ENCODE assay signal across 8 cellular contexts in genomic region chr18:43277164-43277600, GRCh38. TPM values are rescaled to one million over a fixed set of nuclear protein-coding genes. Genes with fewer than 3 reads are reported as not detected.
DNase-seq lines count a peak whose midpoint lies in the region; ATAC-seq and TF ChIP-seq lines count a peak whose summit lies in the region.

A gene with protein sequence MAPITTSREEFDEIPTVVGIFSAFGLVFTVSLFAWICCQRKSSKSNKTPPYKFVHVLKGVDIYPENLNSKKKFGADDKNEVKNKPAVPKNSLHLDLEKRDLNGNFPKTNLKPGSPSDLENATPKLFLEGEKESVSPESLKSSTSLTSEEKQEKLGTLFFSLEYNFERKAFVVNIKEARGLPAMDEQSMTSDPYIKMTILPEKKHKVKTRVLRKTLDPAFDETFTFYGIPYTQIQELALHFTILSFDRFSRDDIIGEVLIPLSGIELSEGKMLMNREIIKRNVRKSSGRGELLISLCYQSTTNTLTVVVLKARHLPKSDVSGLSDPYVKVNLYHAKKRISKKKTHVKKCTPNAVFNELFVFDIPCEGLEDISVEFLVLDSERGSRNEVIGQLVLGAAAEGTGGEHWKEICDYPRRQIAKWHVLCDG (minus strand): TSS chr18:43277490. CDS start chr18:43277281, 209 bp downstream.

- TF ChIP-seq CTCF in dorsolateral prefrontal cortex (IDR thresholded peaks at IDR 0.05 in 54 of 56, conservative IDR thresholded peaks at IDR 0.05 in 2 of 56; ENCODE audit: low read depth in 1 of 56, partially characterized antibody in 56 of 56), result peak in 1 of 56 donors; percentile 14
- no peak for TF ChIP-seq CTCF in CD4-positive, alpha-beta T cell (IDR thresholded peaks at IDR 0.05)

- ATAC-seq in GM21423 (IDR thresholded peaks at IDR 0.05; ENCODE audit: unreplicated experiment) (no peak), GM19324 (IDR thresholded peaks at IDR 0.05; ENCODE audit: low FRiP score, unreplicated experiment) (no peak), HG03108 (IDR thresholded peaks at IDR 0.05; ENCODE audit: unreplicated experiment) (no peak)
- ATAC-seq in CD4-positive, alpha-beta T cell (ENCODE audit: poor library complexity), result no peak

- no peak within 1 kb of the TSS for H4K8ac ChIP-seq in mesendoderm (ENCODE audit: low read depth, low read length)

- H3K27ac ChIP-seq in dorsolateral prefrontal cortex (peak within 1 kb of the TSS in 58 of 59 donors; percentile 7 to 88 (median 76)), mesendoderm (ENCODE audit: low read depth, low read length) (no peak within 1 kb of the TSS)
- no peak within 1 kb of the TSS for H3K27ac ChIP-seq in CD4-positive, alpha-beta T cell (ENCODE audit: low read depth, low read length)

- peak within 1 kb of the TSS; percentile 10 for H3K9ac ChIP-seq in mesendoderm (ENCODE audit: low read length)

- H3K56ac ChIP-seq in mesendoderm (ENCODE audit: low read length), result peak within 1 kb of the TSS; percentile 45

- H3K9me3 ChIP-seq in CD4-positive, alpha-beta T cell (ENCODE audit: control insufficient read depth, low read length), result no peaks in the 10 kb centered on the region

- H2BK120ac ChIP-seq in mesendoderm (ENCODE audit: low read depth, low read length), result no peak within 1 kb of the TSS

- H3K27ac Mint-ChIP-seq in CD4-positive, alpha-beta T cell, result no peak within 1 kb of the TSS

- no peak within 1 kb of the TSS for H2AK5ac ChIP-seq in mesendoderm (ENCODE audit: low read length)

- CTCF ChIA-PET in CD4-positive, alpha-beta T cell (lab: Charles Lee), result no interaction called here

- no peaks in the 10 kb centered on the region for H3K79me2 ChIP-seq in mesendoderm (ENCODE audit: control insufficient read depth, insufficient read depth, low read length)

- H3K4me2 ChIP-seq in mesendoderm (ENCODE audit: low read length), result peak within 1 kb of the TSS; percentile 41

- no peaks in the 10 kb centered on the region for H3K36me3 ChIP-seq in mesendoderm (ENCODE audit: control insufficient read depth, insufficient read depth, low read length)

- no peak within 1 kb of the TSS for H3K23ac ChIP-seq in mesendoderm (ENCODE audit: low read length)

- H3K18ac ChIP-seq in mesendoderm (ENCODE audit: low read length), result no peak within 1 kb of the TSS

- no peaks in the 10 kb centered on the region for H3K4me1 ChIP-seq in mesendoderm (ENCODE audit: control insufficient read depth, low read depth, low read length)

- H4K5ac ChIP-seq in mesendoderm (ENCODE audit: low read length), result no peak within 1 kb of the TSS

- no peaks in the 10 kb centered on the region for H3K9me3 Mint-ChIP-seq in CD4-positive, alpha-beta T cell

- H3K4me1 Mint-ChIP-seq in CD4-positive, alpha-beta T cell (ENCODE audit: low read depth), result no peaks in the 10 kb centered on the region

- POLR2A ChIA-PET in CD4-positive, alpha-beta T cell (lab: Charles Lee), result no interaction called here

- H2BK15ac ChIP-seq in mesendoderm (replicated peaks; ENCODE audit: low read depth), result no peak within 1 kb of the TSS

- no peaks in the 10 kb centered on the region for H3K36me3 Mint-ChIP-seq in CD4-positive, alpha-beta T cell (ENCODE audit: low read depth)

- no peaks in the 10 kb centered on the region for H3K79me1 ChIP-seq in mesendoderm (ENCODE audit: low read length)

- no peak within 1 kb of the TSS for H3K4ac ChIP-seq in mesendoderm (ENCODE audit: low read depth, low read length)

- H3K4me3 Mint-ChIP-seq in CD4-positive, alpha-beta T cell, result no peak within 1 kb of the TSS

- WGBS in mesendoderm (ENCODE audit: extremely low coverage, insufficient coverage, low lambda C conversion rate), result no CpG with 5 or more reads among the region's 20 CpGs

- intact Hi-C loops in dorsolateral prefrontal cortex (cut with DNase I), result loop anchor here (10.0 kb wide), 3 partner anchors 288 to 1222 kb away; no protein-coding TSS in a partner anchor
- intact Hi-C loops in CD4-positive, alpha-beta T cell (cut with DNase I, micrococcal nuclease), result loop anchor here in 1 of 2 experiments (10.0 kb wide), 1 partner anchor 982 kb away; no protein-coding TSS in a partner anchor

- no peaks in the 10 kb centered on the region for H3K27me3 Mint-ChIP-seq in CD4-positive, alpha-beta T cell

- H3K27me3 ChIP-seq in dorsolateral prefrontal cortex, result peaks cover 0 to 41% (median 0%) of the 10 kb centered on the region in 45 donors
- H3K27me3 ChIP-seq in mesendoderm (ENCODE audit: insufficient read depth, low read length, poor library complexity), result no peaks in the 10 kb centered on the region
- H3K27me3 ChIP-seq in CD4-positive, alpha-beta T cell (ENCODE audit: control insufficient read depth, insufficient read depth, low read length), result no peaks in the 10 kb centered on the region

- peak; percentile 15 for DNase-seq in GM04504 (ENCODE audit: low read depth)
- DNase-seq in NCI-H345 treated with DMSO at 0.1 percent for 48 hours (lab: John Stamatoyannopoulos, UW; ENCODE audit: unreplicated experiment), result peak; percentile 70
- peak; percentile 32 to 95 (median 80) for DNase-seq in dorsolateral prefrontal cortex
- DNase-seq in mesendoderm, result peak; percentile 96
- DNase-seq in CD4-positive, alpha-beta T cell, result no peak

- no peak within 1 kb of the TSS for H2BK5ac ChIP-seq in mesendoderm (ENCODE audit: low read length)

- peak within 1 kb of the TSS; percentile 12 to 68 (median 48) for H3K4me3 ChIP-seq in dorsolateral prefrontal cortex
- H3K4me3 ChIP-seq in mesendoderm (ENCODE audit: low read length), result no peak within 1 kb of the TSS

RNA-seq across cellular contexts. Expression of the gene that starts here (rescaled TPM):
- total RNA-seq in dorsolateral prefrontal cortex, result 100 to 1,000 TPM in 83 of 120 experiments, 10 to 100 TPM in 37; 34.9 to 210 (median 117) TPM
- polyA plus RNA-seq in mesendoderm (2013, experiment 1 of 2), result 12.5 TPM
- polyA plus RNA-seq in mesendoderm (2013, experiment 2 of 2), result 12.6 TPM
- under 1 TPM in 1 of 2 experiments, not detected in 1; 0.31 TPM for total RNA-seq in CD4-positive, alpha-beta T cell

Comparison
In these comparisons a context has a peak if more than half of its experiments do, and no peak if none do; other contexts are left out.
1. RNA of the gene that starts here (total RNA-seq): 34.9 to 210 TPM in dorsolateral prefrontal cortex; 0.31 TPM in CD4-positive, alpha-beta T cell; every median in the first group is over 10 times any median in the second.
2. DNase-seq: peak in GM04504 (single experiment), NCI-H345 treated with DMSO at 0.1 percent for 48 hours (single experiment), dorsolateral prefrontal cortex (10 of 10) and mesendoderm (single experiment); none in CD4-positive, alpha-beta T cell (0 of 10).
3. H3K27ac ChIP-seq: peak in dorsolateral prefrontal cortex (58 of 59); none in mesendoderm (single experiment) and CD4-positive, alpha-beta T cell (single experiment).